Comparison of ENCODE assay signal across 20 cellular contexts in the genomic region with DNA sequence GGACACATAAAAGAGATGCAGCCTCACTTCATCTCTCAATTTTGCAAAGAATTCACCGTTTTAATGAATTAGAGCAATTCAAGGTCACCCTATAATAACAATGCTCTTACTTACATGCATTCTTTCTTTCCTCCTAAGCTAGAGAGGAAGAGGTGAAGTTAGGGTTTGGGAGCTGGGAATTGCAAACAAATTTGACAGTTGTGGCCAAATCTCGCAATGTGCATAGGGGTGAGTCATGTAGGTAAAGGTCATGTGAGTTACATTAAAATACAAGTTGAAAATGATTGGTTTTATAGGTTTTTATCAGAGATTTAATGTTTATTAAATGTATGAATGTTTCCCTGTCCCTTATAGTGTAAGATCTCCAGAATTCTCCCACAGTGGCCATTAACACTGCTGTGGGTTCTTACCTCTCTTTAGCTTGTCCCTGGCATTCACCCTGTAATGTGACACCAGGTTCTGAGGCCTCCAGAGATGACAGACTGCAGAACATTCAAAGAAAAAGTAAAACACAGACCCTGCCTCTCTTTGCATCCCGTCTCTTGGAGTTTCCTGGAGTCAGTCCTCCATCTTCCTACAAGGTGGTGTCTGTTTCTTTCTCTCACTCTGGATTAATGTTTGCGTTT. TPM values are rescaled to one million over a fixed set of nuclear protein-coding genes. Genes with fewer than 3 reads are reported as not detected.
DNase-seq lines count a peak whose midpoint lies in the region; ATAC-seq, FAIRE-seq and TF ChIP-seq lines count a peak whose summit lies in the region.
"Had no signal": no experiment of that assay in that cellular context is flagged by ENCODE, and none has a peak within 500 bp of the region (broad histone marks: within the 10 kb centered on the region; RNA-seq: fewer than 3 reads in every experiment).

No MANE protein-coding gene starts in this region.

- no peaks in the 10 kb centered on the region for H3K36me3 ChIP-seq in bronchial epithelial cell (ENCODE audit: control insufficient read depth, insufficient read depth, low read length)
- H3K36me3 ChIP-seq in CD4-positive, alpha-beta memory T cell (ENCODE audit: insufficient read depth, low read length): no peaks in the 10 kb centered on the region
- H3K36me3 ChIP-seq: sigmoid colon had no signal

- peak overlapping the region; percentile 51 for H3K4me3 Mint-ChIP-seq in nephron progenitor cell
- H3K4me3 Mint-ChIP-seq in CD4-positive, alpha-beta memory T cell: no peak overlapping the region
- H3K4me3 Mint-ChIP-seq: activated CD4-positive, alpha-beta T cell treated with anti-CD3 and anti-CD28 coated beads for 36 hours had no signal

- H3K9me3 ChIP-seq in CD4-positive, alpha-beta memory T cell (ENCODE audit: control insufficient read depth in 1 of 2, low read length in 2 of 2): no peaks in the 10 kb centered on the region
- H3K9me3 ChIP-seq: sigmoid colon had no signal

- peaks cover 3% of the 10 kb centered on the region for H3K36me3 Mint-ChIP-seq in nephron progenitor cell (ENCODE audit: low read depth)
- H3K36me3 Mint-ChIP-seq in CD4-positive, alpha-beta memory T cell: no peaks in the 10 kb centered on the region

- no peaks in the 10 kb centered on the region for H3K27me3 ChIP-seq in bronchial epithelial cell (ENCODE audit: control insufficient read depth, insufficient read depth, low read length)
- no peaks in the 10 kb centered on the region for H3K27me3 ChIP-seq in CD4-positive, alpha-beta memory T cell (ENCODE audit: insufficient read depth, low read length)
- H3K27me3 ChIP-seq: sigmoid colon had no signal

- no peak overlapping the region for H3K27ac ChIP-seq in CD4-positive, alpha-beta memory T cell (ENCODE audit: low read depth, low read length)
- H3K27ac ChIP-seq: sigmoid colon had no signal

- H3K9me3 Mint-ChIP-seq in nephron progenitor cell: no peaks in the 10 kb centered on the region
- H3K9me3 Mint-ChIP-seq in CD4-positive, alpha-beta memory T cell: no peaks in the 10 kb centered on the region

- peak overlapping the region; percentile 99 for H3K27ac Mint-ChIP-seq in nephron progenitor cell
- no peak overlapping the region for H3K27ac Mint-ChIP-seq in CD4-positive, alpha-beta memory T cell
- H3K27ac Mint-ChIP-seq: activated CD4-positive, alpha-beta T cell treated with anti-CD3 and anti-CD28 coated beads for 36 hours had no signal

- TF ChIP-seq CTCF in bronchial epithelial cell (IDR thresholded peaks at IDR 0.05; ENCODE audit: insufficient read depth, low read length, severe bottlenecking) (no peak), nephron progenitor cell (IDR thresholded peaks at IDR 0.05) (no peak)

- DNase-seq in Daoy (ENCODE audit: low read depth) (peak; percentile 14), M059J (ENCODE audit: low read depth) (peak; percentile 25), bronchial epithelial cell (ENCODE audit: low read depth) (peak; percentile 44), nephron progenitor cell (no peak)
- no peak for DNase-seq in CD4-positive, alpha-beta memory T cell
- no peak for DNase-seq in central memory CD4-positive, alpha-beta T cell
- DNase-seq: activated CD4-positive, alpha-beta T cell treated with anti-CD3 and anti-CD28 coated beads for 36 hours; activated effector memory CD4-positive, alpha-beta T cell treated with Interleukin-2 at 50 U/mL for 16 hours; COR-L47; GDM1; NCI-H187; NCI-H510A; nucleus accumbens; sigmoid colon had no signal

- intact Hi-C loops in CD4-positive, alpha-beta memory T cell (cut with micrococcal nuclease): no loop called here

- no peaks in the 10 kb centered on the region for H3K4me1 ChIP-seq in CD4-positive, alpha-beta memory T cell (ENCODE audit: insufficient read depth, low read length)

- CTCF ChIA-PET in CD4-positive, alpha-beta memory T cell (lab: Charles Lee; ENCODE audit: partially characterized antibody): no interaction called here

- no peak overlapping the region for H3K4me3 ChIP-seq in bronchial epithelial cell (ENCODE audit: low read depth, low read length)
- no peak overlapping the region for H3K4me3 ChIP-seq in CD4-positive, alpha-beta memory T cell (ENCODE audit: low read length in 2 of 2)
- H3K4me3 ChIP-seq: sigmoid colon had no signal

- H3K4me1 Mint-ChIP-seq in nephron progenitor cell: peaks cover 71% of the 10 kb centered on the region
- no peaks in the 10 kb centered on the region for H3K4me1 Mint-ChIP-seq in CD4-positive, alpha-beta memory T cell
- H3K4me1 Mint-ChIP-seq: activated CD4-positive, alpha-beta T cell treated with anti-CD3 and anti-CD28 coated beads for 36 hours had no signal

- POLR2A ChIA-PET in CD4-positive, alpha-beta memory T cell (lab: Charles Lee; ENCODE audit: partially characterized antibody): no interaction called here

- ATAC-seq in GM21619 (IDR thresholded peaks at IDR 0.05; ENCODE audit: unreplicated experiment): no peak
- no peak for ATAC-seq in HG02981 (IDR thresholded peaks at IDR 0.05; ENCODE audit: unreplicated experiment)
- ATAC-seq: activated CD4-positive, alpha-beta T cell treated with anti-CD3 and anti-CD28 coated beads for 36 hours had no signal

- peaks cover 9% of the 10 kb centered on the region for H3K27me3 Mint-ChIP-seq in nephron progenitor cell (ENCODE audit: low read depth, poor library complexity)
- peaks cover 0 to 2% of the 10 kb centered on the region in 2 donors for H3K27me3 Mint-ChIP-seq in CD4-positive, alpha-beta memory T cell
- H3K27me3 Mint-ChIP-seq: activated CD4-positive, alpha-beta T cell treated with anti-CD3 and anti-CD28 coated beads for 36 hours had no signal

- no peak for FAIRE-seq in bronchial epithelial cell (lab: Jason Lieb, UNC)
- FAIRE-seq: colon, endometrium, frontal cortex, GM12892 had no signal

RNA-seq across cellular contexts. Expression of a gene that starts 53.7 kb away (rescaled TPM):
- total RNA-seq in Daoy (2014; rRNA removed; shearing (Covaris generic)): 1.3 and 4.9 TPM in 2 replicates
- total RNA-seq in M059J (2014; rRNA removed; shearing (Covaris generic)): 0.34 and 5.0 TPM in 2 replicates
- total RNA-seq in bronchial epithelial cell: 10.0 and 14.0 TPM in 2 replicates
- under 1 TPM in 1 of 2 experiments, not detected in 1; 0.29 TPM for total RNA-seq in CD4-positive, alpha-beta memory T cell
- under 1 TPM; 0.26 to 0.63 TPM for polyA plus RNA-seq in CD4-positive, alpha-beta memory T cell

Comparison
In these comparisons a context has a peak if more than half of its experiments do, and no peak if none do; other contexts are left out.
1. DNase-seq: peak in Daoy (single experiment), M059J (single experiment) and bronchial epithelial cell (single experiment); none in nephron progenitor cell (single experiment), CD4-positive, alpha-beta memory T cell (0 of 5) and central memory CD4-positive, alpha-beta T cell (single experiment).